In genomic region chr12:32107376-32108267, GRCh38 we compare ENCODE assay signal across 7 cellular contexts. TPM values are rescaled to one million over a fixed set of nuclear protein-coding genes. Genes with fewer than 3 reads are reported as not detected.
A peak's percentile ranks its signal among the peaks of the same experiment; 100 is the strongest.
DNase-seq lines count a peak whose midpoint lies in the region; ATAC-seq, FAIRE-seq and TF ChIP-seq lines count a peak whose summit lies in the region.

No MANE protein-coding gene starts in this region.

- peaks cover 6% of the 10 kb centered on the region for H3K4me1 Mint-ChIP-seq in astrocyte (ENCODE audit: low read depth, unreplicated experiment)

- in situ Hi-C loops in GM13976 (cut with MboI; ENCODE audit: low sequenced_read_pairs, unreplicated experiment), result no loop called here

- H3K9me3 ChIP-seq in SK-N-MC (ENCODE audit: low read depth, low read length) (no peaks in the 10 kb centered on the region), astrocyte (ENCODE audit: insufficient read depth, low read depth, low read length) (no peaks in the 10 kb centered on the region), iPS-20b (ENCODE audit: insufficient read depth, low read depth, low read length) (no peaks in the 10 kb centered on the region), skeletal muscle tissue (ENCODE audit: control insufficient read depth in 3 of 3, low read length in 3 of 3) (no peaks in the 10 kb centered on the region)

- peak; percentile 3 for ATAC-seq in HG03025 (IDR thresholded peaks at IDR 0.05; ENCODE audit: low FRiP score, unreplicated experiment)

- H3K36me3 ChIP-seq in SK-N-MC (ENCODE audit: insufficient read depth, low read length) (no peaks in the 10 kb centered on the region), astrocyte (ENCODE audit: insufficient read depth, low read length) (no peaks in the 10 kb centered on the region), iPS-20b (ENCODE audit: insufficient read depth, low read depth, low read length) (peaks cover 22% of the 10 kb centered on the region), skeletal muscle tissue (ENCODE audit: control insufficient read depth in 3 of 3, insufficient read depth in 3 of 3, low read length in 3 of 3) (no peaks in the 10 kb centered on the region)

- H3K27ac Mint-ChIP-seq in astrocyte (ENCODE audit: unreplicated experiment), result peak overlapping the region; percentile 94

- FAIRE-seq in astrocyte (lab: Jason Lieb, UNC), result peak; percentile 77

- H2AFZ ChIP-seq in astrocyte (ENCODE audit: low read depth, low read length), result peak overlapping the region; percentile 39

- H3K79me2 ChIP-seq in astrocyte (ENCODE audit: insufficient read depth, low read length), result peaks cover 53% of the 10 kb centered on the region

- H3K4me2 ChIP-seq in astrocyte (ENCODE audit: low read length), result peak overlapping the region; percentile 93

- H3K9me3 Mint-ChIP-seq in astrocyte (ENCODE audit: unreplicated experiment), result no peaks in the 10 kb centered on the region

- H3K27ac ChIP-seq in SK-N-MC (no peak overlapping the region; the same call in 1 of the 2 replicates), astrocyte (ENCODE audit: low read depth, low read length) (peak overlapping the region; percentile 96), iPS-20b (ENCODE audit: low read length) (peak overlapping the region; percentile 90), skeletal muscle tissue (ENCODE audit: low read depth, low read length) (peak overlapping the region; percentile 84)

- H3K27me3 Mint-ChIP-seq in astrocyte (ENCODE audit: low read depth, unreplicated experiment), result no peaks in the 10 kb centered on the region

- no peaks in the 10 kb centered on the region for H3K27me3 ChIP-seq in astrocyte (ENCODE audit: insufficient read depth, low read length)
- no peaks in the 10 kb centered on the region; the same call in 1 of the 2 replicates for H3K27me3 ChIP-seq in iPS-20b (ENCODE audit: insufficient read depth, low read length)
- H3K27me3 ChIP-seq in skeletal muscle tissue (ENCODE audit: control insufficient read depth in 3 of 3, insufficient read depth in 3 of 3, low read length in 3 of 3), result no peaks in the 10 kb centered on the region

- DNase-seq in GM13976 (ENCODE audit: low spot score) (peak; percentile 35), SK-N-MC (ENCODE audit: low read depth, low spot score) (no peak), astrocyte (ENCODE audit: low read depth) (peak; percentile 84), middle frontal gyrus (ENCODE audit: extremely low spot score, low spot score) (no peak)

- peak overlapping the region; percentile 96 for H3K4me3 Mint-ChIP-seq in astrocyte (ENCODE audit: unreplicated experiment)

- TF ChIP-seq CTCF in GM13976 (IDR thresholded peaks at IDR 0.05; ENCODE audit: borderline replicate concordance, control extremely low read depth, extremely low read depth, insufficient read depth, missing control alignments) (no peak), astrocyte (IDR thresholded peaks at IDR 0.05; ENCODE audit: insufficient read depth, low read depth, low read length) (no peak)

- peaks cover 12% of the 10 kb centered on the region for H4K20me1 ChIP-seq in astrocyte (ENCODE audit: insufficient read depth, low read length)

- peak overlapping the region; percentile 77 for H3K9ac ChIP-seq in SK-N-MC (ENCODE audit: insufficient read length)
- peak overlapping the region; percentile 97 for H3K9ac ChIP-seq in astrocyte (ENCODE audit: low read length)
- H3K9ac ChIP-seq in iPS-20b (ENCODE audit: low read depth, low read length), result peak overlapping the region; percentile 95
- peak overlapping the region; percentile 71 to 88 (median 81) for H3K9ac ChIP-seq in skeletal muscle tissue (ENCODE audit: low read depth in 1 of 3, low read length in 3 of 3)

- H3K4me1 ChIP-seq in astrocyte (ENCODE audit: insufficient read depth, low read length) (peaks cover 9% of the 10 kb centered on the region), iPS-20b (ENCODE audit: insufficient read depth, low read length) (peaks cover 21% of the 10 kb centered on the region; the same call in 1 of the 2 replicates), skeletal muscle tissue (ENCODE audit: control insufficient read depth in 3 of 3, insufficient read depth in 3 of 3, low read length in 3 of 3) (peaks cover 10 to 22% (median 14%) of the 10 kb centered on the region in 3 donors)

- H3K36me3 Mint-ChIP-seq in astrocyte (ENCODE audit: low read depth, unreplicated experiment), result no peaks in the 10 kb centered on the region

- H3K4me3 ChIP-seq in SK-N-MC (peak overlapping the region; percentile 95), astrocyte (ENCODE audit: insufficient read depth, low read depth, low read length) (peak overlapping the region; percentile 81), iPS-20b (ENCODE audit: low read length) (peak overlapping the region; percentile 94), skeletal muscle tissue (ENCODE audit: low read length in 3 of 3) (peak overlapping the region; percentile 66 to 88 (median 87))

RNA-seq across cellular contexts. Expression of gene BICD1, which starts 1.0 kb away (rescaled TPM):
- 28.5 and 28.7 TPM in 2 replicates for total RNA-seq in astrocyte
- 7.8 TPM for total RNA-seq in skeletal muscle tissue

Comparison
In these comparisons a context has a peak if more than half of its experiments do, and no peak if none do; other contexts are left out.
1. DNase-seq: peak in GM13976 (single experiment) and astrocyte (single experiment); none in SK-N-MC (single experiment) and middle frontal gyrus (single experiment).
2. Peak in every context shown above with its lines, with median percentiles within 50 percentile points of each other: H3K4me3 ChIP-seq and H3K9ac ChIP-seq.